In the genomic region with DNA sequence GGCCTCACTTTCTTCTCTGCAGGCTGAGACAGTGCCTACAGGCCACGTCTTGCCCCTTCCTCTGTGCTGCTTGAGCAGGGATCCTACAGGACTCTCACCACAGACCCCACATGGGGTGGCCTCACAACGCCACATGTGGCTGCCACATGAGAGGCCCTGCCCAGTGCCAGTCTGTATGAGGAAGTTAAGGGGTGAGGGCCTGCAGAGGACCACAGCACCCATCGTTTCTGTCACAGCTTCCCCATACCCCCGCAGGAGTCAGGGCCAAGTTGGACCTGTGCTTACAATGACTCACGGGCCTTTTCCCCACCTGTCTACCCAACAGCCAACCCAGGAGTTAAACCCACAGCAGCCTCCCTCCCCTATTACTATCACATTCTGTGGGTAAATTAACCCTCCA, we compare ENCODE assay signal across 14 cellular contexts. TPM values are rescaled to one million over a fixed set of nuclear protein-coding genes. Genes with fewer than 3 reads are reported as not detected.
A peak's percentile ranks its signal among the peaks of the same experiment; 100 is the strongest.
DNase-seq lines count a peak whose midpoint lies in the region; ATAC-seq, FAIRE-seq and TF ChIP-seq lines count a peak whose summit lies in the region.
"Had no signal": no experiment of that assay in that cellular context is flagged by ENCODE, and none has a peak within 500 bp of the region (broad histone marks: within the 10 kb centered on the region; RNA-seq: fewer than 3 reads in every experiment).

No MANE protein-coding gene starts in this region.

- TSS peak; percentile 71 for BruUV-seq in K562 (replicated peaks; lab: Mats Ljungman, UMichigan)

- H3K36me3 Mint-ChIP-seq in T-cell, result peaks cover 43% of the 10 kb centered on the region

- TF ChIP-seq RAD21 in K562 (CRISPR knock-in tag; conservative IDR thresholded peaks at IDR 0.05 in 1 of 2, IDR thresholded peaks at IDR 0.05 in 1 of 2), result no peak

- DNase-seq in GM12891 (ENCODE audit: insufficient read length, low spot score) (no peak), T-cell (no peak), K562 (ENCODE audit: extremely low read depth in 1 of 4, low spot score in 3 of 4) (no peak), GM13976 (ENCODE audit: low spot score) (no peak), colonic mucosa (no peak)
- DNase-seq in stimulated activated CD4-positive, alpha-beta T cell treated with anti-CD3 and anti-CD28 coated beads, Interleukin-4, amount 100 ng/mL, for 24 hours, result peak; percentile 34
- DNase-seq: DMS79 treated with DMSO at 0.1 percent for 48 hours, NCI-H1436, pancreas had no signal

- intact Hi-C loops in K562 (cut with micrococcal nuclease), result no loop called here
- intact Hi-C loops in colonic mucosa (cut with DNase I), result no loop called here

- TF ChIP-seq POLR2A in GM12891 (IDR thresholded peaks at IDR 0.05; ENCODE audit: low read depth, low read length) (no peak), K562 (conservative IDR thresholded peaks at IDR 0.05) (no peak)

- H3K4me1 ChIP-seq in K562 (replicated peaks in 1 of 2; ENCODE audit: control insufficient read depth in 2 of 2, insufficient read depth in 2 of 2, low read length in 2 of 2), result peaks cover 14 to 30% of the 10 kb centered on the region in 2 experiments; a peak in 4 of 5 replicates
- peaks cover 10% of the 10 kb centered on the region for H3K4me1 ChIP-seq in colonic mucosa

- peak; percentile 13 to 22 (median 18) for ATAC-seq in T-cell (replicated peaks in 1 of 4)
- ATAC-seq in K562, result no peak
- no peak for ATAC-seq in GM18861 (IDR thresholded peaks at IDR 0.05; ENCODE audit: unreplicated experiment)
- ATAC-seq: pancreas had no signal

- H3K9ac ChIP-seq in K562 (ENCODE audit: insufficient read depth in 1 of 2, low read depth in 2 of 2, low read length in 2 of 2) (no peak overlapping the region), colonic mucosa (ENCODE audit: low read depth in 2 of 2, low read length in 2 of 2) (peak overlapping the region in 1 of 2 donors; percentile 24)

- H3K4me2 ChIP-seq in K562 (ENCODE audit: insufficient read depth, low read length), result no peak overlapping the region

- no peaks in the 10 kb centered on the region for H3K27me3 Mint-ChIP-seq in T-cell

- TF ChIP-seq EP300 in K562 (IDR thresholded peaks at IDR 0.05; ENCODE audit: low read length), result no peak

- in situ Hi-C loops in K562 (cut with MboI) (no loop called here), GM13976 (cut with MboI; ENCODE audit: low sequenced_read_pairs, unreplicated experiment) (no loop called here)

- H3K4me3 ChIP-seq in K562 (no peak overlapping the region), colonic mucosa (no peak overlapping the region)
- H3K4me3 ChIP-seq: esophagus muscularis mucosa, pancreas had no signal

- TF ChIP-seq CTCF in K562 (IDR thresholded peaks at IDR 0.05 in 2 of 3, conservative IDR thresholded peaks at IDR 0.05 in 1 of 3; ENCODE audit: insufficient read depth in 2 of 3, low read depth in 1 of 3, low read length in 3 of 3) (no peak), GM13976 (IDR thresholded peaks at IDR 0.05; ENCODE audit: borderline replicate concordance, control extremely low read depth, extremely low read depth, insufficient read depth, missing control alignments) (no peak), colonic mucosa (IDR thresholded peaks at IDR 0.05) (no peak)

- no peaks in the 10 kb centered on the region for H3K9me3 Mint-ChIP-seq in T-cell

- H3K9me3 ChIP-seq in K562 (replicated peaks; ENCODE audit: control insufficient read depth, insufficient read depth, low read depth, low read length) (no peaks in the 10 kb centered on the region), colonic mucosa (no peaks in the 10 kb centered on the region)
- H3K9me3 ChIP-seq: esophagus muscularis mucosa, pancreas had no signal

- POLR2A ChIA-PET in T-cell (lab: Charles Lee), result no interaction called here
- POLR2A ChIA-PET in K562 (lab: Yijun Ruan, JAX), result interaction anchor here (0.6 kb wide), 1 partner anchor 716 kb away, joined by 4 read pairs; no protein-coding TSS in a partner anchor

- peak overlapping the region in 2 of 3 donors; percentile 37 to 90 for H3K4me3 Mint-ChIP-seq in T-cell

- 0 out of 2 replicates have a peak, but pooled peaks cover 9% of the 10 kb centered on the region for H4K20me1 ChIP-seq in K562 (replicated peaks; ENCODE audit: control insufficient read depth, insufficient read depth, low read length)

- H3K36me3 ChIP-seq in K562 (ENCODE audit: control insufficient read depth, insufficient read depth, low read length), result peaks cover 45% of the 10 kb centered on the region; the same call in 2 of the 3 replicates
- H3K36me3 ChIP-seq in colonic mucosa, result peaks cover 12% of the 10 kb centered on the region

- no peak overlapping the region; the same call in 2 of the 3 replicates for H3K27ac ChIP-seq in K562 (ENCODE audit: extremely low read depth, low read depth, low read length)
- H3K27ac ChIP-seq in colonic mucosa, result no peak overlapping the region
- H3K27ac ChIP-seq: esophagus muscularis mucosa, pancreas, VCaP had no signal

- peak overlapping the region; percentile 87 to 89 for H3K27ac Mint-ChIP-seq in T-cell

- WGBS in K562 (ENCODE audit: insufficient coverage, low coverage, missing lambda C conversion rate), result 82% methylated on average over 5 of the region's 5 CpGs

- CTCF ChIA-PET in T-cell (lab: Charles Lee), result interaction anchor here in 1 of 2 donors (0.7 kb wide), 1 partner anchor 19 kb away, joined by 3 read pairs; no protein-coding TSS in a partner anchor
- CTCF ChIA-PET in K562 (lab: Yijun Ruan, JAX; ENCODE audit: low intra/inter-chr PET ratio), result no interaction called here

- H3K9me1 ChIP-seq in K562 (ENCODE audit: control insufficient read depth, insufficient read depth, low read length), result peaks cover 13% of the 10 kb centered on the region

- H3K27me3 ChIP-seq in K562 (ENCODE audit: control insufficient read depth in 2 of 2, insufficient read depth in 2 of 2, low read length in 2 of 2) (no peaks in the 10 kb centered on the region), colonic mucosa (no peaks in the 10 kb centered on the region)
- H3K27me3 ChIP-seq: esophagus muscularis mucosa, pancreas had no signal

- H2AFZ ChIP-seq in K562 (ENCODE audit: low read depth, low read length), result no peak overlapping the region

- H3K79me2 ChIP-seq in K562 (ENCODE audit: control insufficient read depth, insufficient read depth, low read length), result peaks cover 24% of the 10 kb centered on the region

- FAIRE-seq in GM12891 (lab: Jason Lieb, UNC) (peak; percentile 84), K562 (lab: Jason Lieb, UNC) (no peak)
- FAIRE-seq: keratinocyte, pancreas, RCC 7860 had no signal

- H3K4me1 Mint-ChIP-seq in T-cell, result peaks cover 80 to 89% (median 87%) of the 10 kb centered on the region in 3 donors

RNA-seq across cellular contexts. Expression of a gene that starts 2.9 kb away (rescaled TPM):
- 8.2 TPM for polyA plus RNA-seq in GM12891 (2012; ENCODE audit: low read depth, missing spikeins)
- total RNA-seq in T-cell, result 10 to 100 TPM; 29.3 to 68.0 (median 51.4) TPM
- total RNA-seq in K562 (2011; cell fraction: chromatin; rRNA removed; ENCODE audit: low replicate concordance), result 38.1 and 46.5 TPM in 2 replicates
- 16.2 and 17.1 TPM in 2 replicates for total RNA-seq in K562 (2011; cell fraction: nucleolus; rRNA removed)
- 31.9 and 49.0 TPM in 2 replicates for total RNA-seq in K562 (2011; cell fraction: nucleoplasm; rRNA removed)
- total RNA-seq in K562 (2014; rRNA removed), result 1.8 and 2.3 TPM in 2 replicates
- total RNA-seq in K562 (2014; rRNA removed; fragmentation: Illumina TruSeq; extraction: Trizol), result 2.6 and 2.8 TPM in 2 replicates
- 2.1 TPM in 2 replicates for total RNA-seq in K562 (2015; rRNA removed; fragmentation: Illumina TruSeq; extraction: Trizol)
- 1.5 and 2.1 TPM in 2 replicates for total RNA-seq in K562 (2021)
- polyA plus RNA-seq in K562 (2011; rRNA removed), result 5.3 and 6.1 TPM in 2 replicates
- 1.2 and 1.8 TPM in 2 replicates for polyA plus RNA-seq in K562 (2011; cell fraction: cytosol; rRNA removed)
- polyA plus RNA-seq in K562 (2011; cell fraction: nucleus; rRNA removed), result 30.6 and 32.1 TPM in 2 replicates
- 3.0 and 12.4 TPM in 2 replicates for polyA plus RNA-seq in K562 (2012)
- polyA plus RNA-seq in K562 (2014; fragmentation: Illumina TruSeq; extraction: Trizol), result 2.2 and 3.0 TPM in 2 replicates
- polyA plus RNA-seq in K562 (2014; fragmentation: Nextera tagmentation; extraction: Ambion mirVana), result under 1 TPM; 0.49 to 0.95 TPM
- 3.2 and 4.6 TPM in 2 replicates for polyA plus RNA-seq in K562 (2014; rRNA removed)
- 2.2 and 4.8 TPM in 2 replicates for polyA minus RNA-seq in K562 (2011; rRNA and poly(A)+ RNA removed)
- polyA minus RNA-seq in K562 (2011; cell fraction: cytosol; rRNA and poly(A)+ RNA removed), result 0.73 TPM in 1 of 2 replicates, not detected in the other
- 4.2 and 5.3 TPM in 2 replicates for polyA minus RNA-seq in K562 (2011; cell fraction: nucleus; rRNA and poly(A)+ RNA removed)
- total RNA-seq in colonic mucosa, result 10 to 100 TPM; 68.2 to 79.7 TPM

RNA-seq across cellular contexts. Expression of a gene that starts 6.1 kb away (rescaled TPM):
- polyA plus RNA-seq in GM12891 (2012; ENCODE audit: low read depth, missing spikeins), result 83.4 TPM
- total RNA-seq in T-cell (100 to 1,000 TPM in 4 of 5 donors, 10 to 100 TPM in 1; 88.3 to 164 (median 124) TPM), K562 (2014; rRNA removed) (21.6 and 30.7 TPM in 2 replicates), K562 (2014; rRNA removed; fragmentation: Illumina TruSeq; extraction: Trizol) (27.1 and 27.7 TPM in 2 replicates), K562 (2015; rRNA removed; fragmentation: Illumina TruSeq; extraction: Trizol) (34.2 and 36.9 TPM in 2 replicates), K562 (2021) (16.9 and 23.8 TPM in 2 replicates), colonic mucosa (10 to 100 TPM; 57.2 to 69.3 TPM)
- total RNA-seq in K562 (2011; cell fraction: chromatin; rRNA removed; ENCODE audit: low replicate concordance), result 30.8 and 69.1 TPM in 2 replicates
- total RNA-seq in K562 (2011; cell fraction: nucleolus; rRNA removed), result 46.8 and 47.9 TPM in 2 replicates
- 44.6 and 60.4 TPM in 2 replicates for total RNA-seq in K562 (2011; cell fraction: nucleoplasm; rRNA removed)
- polyA plus RNA-seq in K562 (2011; rRNA removed) (38.2 and 57.4 TPM in 2 replicates), K562 (2014; fragmentation: Illumina TruSeq; extraction: Trizol) (26.7 and 32.9 TPM in 2 replicates), K562 (2014; fragmentation: Nextera tagmentation; extraction: Ambion mirVana) (1 to 10 TPM; 2.7 to 4.6 TPM), K562 (2014; rRNA removed) (29.5 and 31.9 TPM in 2 replicates)
- 46.5 and 67.4 TPM in 2 replicates for polyA plus RNA-seq in K562 (2011; cell fraction: cytosol; rRNA removed)
- 37.3 and 55.5 TPM in 2 replicates for polyA plus RNA-seq in K562 (2011; cell fraction: nucleus; rRNA removed)
- 29.5 and 36.7 TPM in 2 replicates for polyA plus RNA-seq in K562 (2012)
- 11.7 and 20.6 TPM in 2 replicates for polyA minus RNA-seq in K562 (2011; rRNA and poly(A)+ RNA removed)
- polyA minus RNA-seq in K562 (2011; cell fraction: cytosol; rRNA and poly(A)+ RNA removed), result 7.9 and 24.2 TPM in 2 replicates
- 13.4 and 18.8 TPM in 2 replicates for polyA minus RNA-seq in K562 (2011; cell fraction: nucleus; rRNA and poly(A)+ RNA removed)

RNA-seq across cellular contexts. Expression of a gene that starts 6.2 kb away (rescaled TPM):
- polyA plus RNA-seq in GM12891 (2012; ENCODE audit: low read depth, missing spikeins), result not detected
- not detected for total RNA-seq in T-cell
- total RNA-seq in K562 (2011; cell fraction: chromatin; rRNA removed; ENCODE audit: low replicate concordance), result not detected in 2 replicates
- not detected in 2 replicates for total RNA-seq in K562 (2011; cell fraction: nucleolus; rRNA removed)
- not detected in 2 replicates for total RNA-seq in K562 (2011; cell fraction: nucleoplasm; rRNA removed)
- not detected in 2 replicates for total RNA-seq in K562 (2014; rRNA removed)
- not detected in 2 replicates for total RNA-seq in K562 (2014; rRNA removed; fragmentation: Illumina TruSeq; extraction: Trizol)
- not detected in 2 replicates for total RNA-seq in K562 (2015; rRNA removed; fragmentation: Illumina TruSeq; extraction: Trizol)
- total RNA-seq in K562 (2021), result not detected in 2 replicates
- polyA plus RNA-seq in K562 (2011; rRNA removed), result not detected in 2 replicates
- not detected in 2 replicates for polyA plus RNA-seq in K562 (2011; cell fraction: cytosol; rRNA removed)
- polyA plus RNA-seq in K562 (2011; cell fraction: nucleus; rRNA removed), result not detected in 2 replicates
- not detected in 2 replicates for polyA plus RNA-seq in K562 (2012)
- polyA plus RNA-seq in K562 (2014; fragmentation: Illumina TruSeq; extraction: Trizol), result not detected in 2 replicates
- polyA plus RNA-seq in K562 (2014; fragmentation: Nextera tagmentation; extraction: Ambion mirVana), result not detected
- polyA plus RNA-seq in K562 (2014; rRNA removed), result not detected in 2 replicates
- polyA minus RNA-seq in K562 (2011; rRNA and poly(A)+ RNA removed), result not detected in 2 replicates
- not detected in 2 replicates for polyA minus RNA-seq in K562 (2011; cell fraction: cytosol; rRNA and poly(A)+ RNA removed)
- not detected in 2 replicates for polyA minus RNA-seq in K562 (2011; cell fraction: nucleus; rRNA and poly(A)+ RNA removed)
- not detected for total RNA-seq in colonic mucosa
- total RNA-seq: esophagus muscularis mucosa, pancreas had no signal
- polyA plus RNA-seq: keratinocyte, pancreas had no signal

RNA-seq across cellular contexts. Expression of a gene that starts 41.5 kb away (rescaled TPM):
- not detected for polyA plus RNA-seq in GM12891 (2012; ENCODE audit: low read depth, missing spikeins)
- total RNA-seq in T-cell, result 1 to 10 TPM in 4 of 5 donors, under 1 TPM in 1; 0.86 to 7.6 (median 3.4) TPM
- total RNA-seq in K562 (2011; cell fraction: chromatin; rRNA removed; ENCODE audit: low replicate concordance), result not detected in 2 replicates
- total RNA-seq in K562 (2011; cell fraction: nucleolus; rRNA removed), result not detected in 2 replicates
- not detected in 2 replicates for total RNA-seq in K562 (2011; cell fraction: nucleoplasm; rRNA removed)
- not detected in 2 replicates for total RNA-seq in K562 (2014; rRNA removed)
- 0.07 TPM in 1 of 2 replicates, not detected in the other for total RNA-seq in K562 (2014; rRNA removed; fragmentation: Illumina TruSeq; extraction: Trizol)
- total RNA-seq in K562 (2015; rRNA removed; fragmentation: Illumina TruSeq; extraction: Trizol), result 0.07 TPM in 1 of 2 replicates, not detected in the other
- 0.09 TPM in 1 of 2 replicates, not detected in the other for total RNA-seq in K562 (2021)
- 0.04 and 0.06 TPM in 2 replicates for polyA plus RNA-seq in K562 (2011; rRNA removed)
- polyA plus RNA-seq in K562 (2011; cell fraction: cytosol; rRNA removed), result 0.06 and 0.10 TPM in 2 replicates
- 0.11 TPM in 1 of 2 replicates, not detected in the other for polyA plus RNA-seq in K562 (2011; cell fraction: nucleus; rRNA removed)
- polyA plus RNA-seq in K562 (2012), result 0.08 TPM in 2 replicates
- 0.12 and 0.13 TPM in 2 replicates for polyA plus RNA-seq in K562 (2014; fragmentation: Illumina TruSeq; extraction: Trizol)
- under 1 TPM; 0.04 to 0.06 TPM for polyA plus RNA-seq in K562 (2014; fragmentation: Nextera tagmentation; extraction: Ambion mirVana)
- 0.07 TPM in 1 of 2 replicates, not detected in the other for polyA plus RNA-seq in K562 (2014; rRNA removed)
- not detected in 2 replicates for polyA minus RNA-seq in K562 (2011; rRNA and poly(A)+ RNA removed)
- polyA minus RNA-seq in K562 (2011; cell fraction: cytosol; rRNA and poly(A)+ RNA removed), result not detected in 2 replicates
- not detected in 2 replicates for polyA minus RNA-seq in K562 (2011; cell fraction: nucleus; rRNA and poly(A)+ RNA removed)
- under 1 TPM; 0.17 to 0.90 TPM for total RNA-seq in colonic mucosa
- polyA plus RNA-seq: pancreas had no signal

RNA-seq across cellular contexts. Expression of a gene that starts 53.3 kb away (rescaled TPM):
- 1.2 TPM for polyA plus RNA-seq in GM12891 (2012; ENCODE audit: low read depth, missing spikeins)
- total RNA-seq in T-cell (under 1 TPM in 1 of 5 donors, not detected in 4; 0.19 TPM), K562 (2014; rRNA removed) (not detected in 2 replicates), K562 (2014; rRNA removed; fragmentation: Illumina TruSeq; extraction: Trizol) (not detected in 2 replicates), K562 (2015; rRNA removed; fragmentation: Illumina TruSeq; extraction: Trizol) (not detected in 2 replicates), K562 (2021) (not detected in 2 replicates), colonic mucosa (not detected)
- not detected in 2 replicates for total RNA-seq in K562 (2011; cell fraction: chromatin; rRNA removed; ENCODE audit: low replicate concordance)
- total RNA-seq in K562 (2011; cell fraction: nucleolus; rRNA removed), result not detected in 2 replicates
- not detected in 2 replicates for total RNA-seq in K562 (2011; cell fraction: nucleoplasm; rRNA removed)
- polyA plus RNA-seq in K562 (2011; rRNA removed) (not detected in 2 replicates), K562 (2014; fragmentation: Illumina TruSeq; extraction: Trizol) (not detected in 2 replicates), K562 (2014; fragmentation: Nextera tagmentation; extraction: Ambion mirVana) (not detected), K562 (2014; rRNA removed) (not detected in 2 replicates)
- not detected in 2 replicates for polyA plus RNA-seq in K562 (2011; cell fraction: cytosol; rRNA removed)
- polyA plus RNA-seq in K562 (2011; cell fraction: nucleus; rRNA removed), result not detected in 2 replicates
- not detected in 2 replicates for polyA plus RNA-seq in K562 (2012)
- polyA minus RNA-seq in K562 (2011; rRNA and poly(A)+ RNA removed), result not detected in 2 replicates
- not detected in 2 replicates for polyA minus RNA-seq in K562 (2011; cell fraction: cytosol; rRNA and poly(A)+ RNA removed)
- not detected in 2 replicates for polyA minus RNA-seq in K562 (2011; cell fraction: nucleus; rRNA and poly(A)+ RNA removed)
- total RNA-seq: esophagus muscularis mucosa, pancreas had no signal
- polyA plus RNA-seq: keratinocyte, pancreas had no signal

Comparison
In these comparisons a context has a peak if more than half of its experiments do, and no peak if none do; other contexts are left out.
1. ATAC-seq: peak in T-cell (4 of 4); none in K562 (single experiment) and GM18861 (single experiment).